ENCODE assay signal across 1 cellular context in genomic region chr10:73772280-73773151, GRCh38.
TF ChIP-seq lines count a peak whose summit lies in the region.

No MANE protein-coding gene starts in this region.

TF ChIP-seq in HepG2, 621 proteins besides CTCF, POLR2A, EP300 and RAD21 (continued from another document and continues in another):
- TF ChIP-seq ZNF512 (CRISPR knock-in tag; IDR thresholded peaks at IDR 0.05) (no peak), ZFY (CRISPR knock-in tag; IDR thresholded peaks at IDR 0.05) (peak; percentile 60), ZBTB21 (CRISPR knock-in tag; IDR thresholded peaks at IDR 0.05) (no peak), HNF1A (IDR thresholded peaks at IDR 0.05; ENCODE audit: low read depth) (no peak), HNF1A (CRISPR knock-in tag; IDR thresholded peaks at IDR 0.05; ENCODE audit: borderline replicate concordance) (0 out of 2 replicates have a peak, but pooled peaks have one; percentile 32), SAFB2 (CRISPR knock-in tag; IDR thresholded peaks at IDR 0.05; ENCODE audit: borderline replicate concordance, low read depth) (peak; percentile 74; the same call in 1 of the 2 replicates), MZF1 (CRISPR knock-in tag; IDR thresholded peaks at IDR 0.05; ENCODE audit: borderline replicate concordance) (no peak), TRAFD1 (CRISPR knock-in tag; IDR thresholded peaks at IDR 0.05; ENCODE audit: borderline replicate concordance) (no peak), PCBP2 (optimal IDR thresholded peaks at IDR 0.05; ENCODE audit: low read depth, low read length, poor library complexity, severe bottlenecking) (no peak), ZNF446 (CRISPR knock-in tag; IDR thresholded peaks at IDR 0.05) (0 out of 2 replicates have a peak, but pooled peaks have one; percentile 6), TBX2 (CRISPR knock-in tag; IDR thresholded peaks at IDR 0.05; ENCODE audit: borderline replicate concordance) (peak; percentile 14; the same call in 1 of the 2 replicates), ZNF615 (CRISPR knock-in tag; IDR thresholded peaks at IDR 0.05; ENCODE audit: borderline replicate concordance) (no peak), GATAD1 (CRISPR knock-in tag; IDR thresholded peaks at IDR 0.05) (peak; percentile 36; the same call in 1 of the 2 replicates), AKNA (CRISPR knock-in tag; IDR thresholded peaks at IDR 0.05; ENCODE audit: borderline replicate concordance) (no peak), GZF1 (CRISPR knock-in tag; IDR thresholded peaks at IDR 0.05) (no peak), ZBTB7A (CRISPR knock-in tag; IDR thresholded peaks at IDR 0.05) (no peak), ZNF235 (CRISPR knock-in tag; IDR thresholded peaks at IDR 0.05; ENCODE audit: borderline replicate concordance) (0 out of 2 replicates have a peak, but pooled peaks have one; percentile 77), ARID3A (IDR thresholded peaks at IDR 0.05; ENCODE audit: low read depth, low read length) (no peak), ZNF816 (CRISPR knock-in tag; IDR thresholded peaks at IDR 0.05; ENCODE audit: borderline replicate concordance) (no peak), ZNF782 (CRISPR knock-in tag; IDR thresholded peaks at IDR 0.05; ENCODE audit: borderline replicate concordance) (peak; percentile 67), MEIS2 (CRISPR knock-in tag; IDR thresholded peaks at IDR 0.05) (peak; percentile 23; the same call in 1 of the 2 replicates), PHF8 (CRISPR knock-in tag; IDR thresholded peaks at IDR 0.05) (peak; percentile 68)
- TF ChIP-seq, protein P1, sequence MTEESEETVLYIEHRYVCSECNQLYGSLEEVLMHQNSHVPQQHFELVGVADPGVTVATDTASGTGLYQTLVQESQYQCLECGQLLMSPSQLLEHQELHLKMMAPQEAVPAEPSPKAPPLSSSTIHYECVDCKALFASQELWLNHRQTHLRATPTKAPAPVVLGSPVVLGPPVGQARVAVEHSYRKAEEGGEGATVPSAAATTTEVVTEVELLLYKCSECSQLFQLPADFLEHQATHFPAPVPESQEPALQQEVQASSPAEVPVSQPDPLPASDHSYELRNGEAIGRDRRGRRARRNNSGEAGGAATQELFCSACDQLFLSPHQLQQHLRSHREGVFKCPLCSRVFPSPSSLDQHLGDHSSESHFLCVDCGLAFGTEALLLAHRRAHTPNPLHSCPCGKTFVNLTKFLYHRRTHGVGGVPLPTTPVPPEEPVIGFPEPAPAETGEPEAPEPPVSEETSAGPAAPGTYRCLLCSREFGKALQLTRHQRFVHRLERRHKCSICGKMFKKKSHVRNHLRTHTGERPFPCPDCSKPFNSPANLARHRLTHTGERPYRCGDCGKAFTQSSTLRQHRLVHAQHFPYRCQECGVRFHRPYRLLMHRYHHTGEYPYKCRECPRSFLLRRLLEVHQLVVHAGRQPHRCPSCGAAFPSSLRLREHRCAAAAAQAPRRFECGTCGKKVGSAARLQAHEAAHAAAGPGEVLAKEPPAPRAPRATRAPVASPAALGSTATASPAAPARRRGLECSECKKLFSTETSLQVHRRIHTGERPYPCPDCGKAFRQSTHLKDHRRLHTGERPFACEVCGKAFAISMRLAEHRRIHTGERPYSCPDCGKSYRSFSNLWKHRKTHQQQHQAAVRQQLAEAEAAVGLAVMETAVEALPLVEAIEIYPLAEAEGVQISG (CRISPR knock-in tag; IDR thresholded peaks at IDR 0.05), result peak; percentile 35; the same call in 1 of the 2 replicates
- TF ChIP-seq, protein P2, sequence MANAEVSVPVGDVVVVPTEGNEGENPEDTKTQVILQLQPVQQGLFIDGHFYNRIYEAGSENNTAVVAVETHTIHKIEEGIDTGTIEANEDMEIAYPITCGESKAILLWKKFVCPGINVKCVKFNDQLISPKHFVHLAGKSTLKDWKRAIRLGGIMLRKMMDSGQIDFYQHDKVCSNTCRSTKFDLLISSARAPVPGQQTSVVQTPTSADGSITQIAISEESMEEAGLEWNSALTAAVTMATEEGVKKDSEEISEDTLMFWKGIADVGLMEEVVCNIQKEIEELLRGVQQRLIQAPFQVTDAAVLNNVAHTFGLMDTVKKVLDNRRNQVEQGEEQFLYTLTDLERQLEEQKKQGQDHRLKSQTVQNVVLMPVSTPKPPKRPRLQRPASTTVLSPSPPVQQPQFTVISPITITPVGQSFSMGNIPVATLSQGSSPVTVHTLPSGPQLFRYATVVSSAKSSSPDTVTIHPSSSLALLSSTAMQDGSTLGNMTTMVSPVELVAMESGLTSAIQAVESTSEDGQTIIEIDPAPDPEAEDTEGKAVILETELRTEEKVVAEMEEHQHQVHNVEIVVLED (CRISPR knock-in tag; IDR thresholded peaks at IDR 0.05; ENCODE audit: borderline replicate concordance), result peak; percentile 71
- TF ChIP-seq, protein P3, sequence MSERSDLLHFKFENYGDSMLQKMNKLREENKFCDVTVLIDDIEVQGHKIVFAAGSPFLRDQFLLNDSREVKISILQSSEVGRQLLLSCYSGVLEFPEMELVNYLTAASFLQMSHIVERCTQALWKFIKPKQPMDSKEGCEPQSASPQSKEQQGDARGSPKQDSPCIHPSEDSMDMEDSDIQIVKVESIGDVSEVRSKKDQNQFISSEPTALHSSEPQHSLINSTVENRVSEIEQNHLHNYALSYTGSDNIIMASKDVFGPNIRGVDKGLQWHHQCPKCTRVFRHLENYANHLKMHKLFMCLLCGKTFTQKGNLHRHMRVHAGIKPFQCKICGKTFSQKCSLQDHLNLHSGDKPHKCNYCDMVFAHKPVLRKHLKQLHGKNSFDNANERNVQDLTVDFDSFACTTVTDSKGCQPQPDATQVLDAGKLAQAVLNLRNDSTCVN (CRISPR knock-in tag; IDR thresholded peaks at IDR 0.05; ENCODE audit: borderline replicate concordance), result no peak
- TF ChIP-seq, protein P4, sequence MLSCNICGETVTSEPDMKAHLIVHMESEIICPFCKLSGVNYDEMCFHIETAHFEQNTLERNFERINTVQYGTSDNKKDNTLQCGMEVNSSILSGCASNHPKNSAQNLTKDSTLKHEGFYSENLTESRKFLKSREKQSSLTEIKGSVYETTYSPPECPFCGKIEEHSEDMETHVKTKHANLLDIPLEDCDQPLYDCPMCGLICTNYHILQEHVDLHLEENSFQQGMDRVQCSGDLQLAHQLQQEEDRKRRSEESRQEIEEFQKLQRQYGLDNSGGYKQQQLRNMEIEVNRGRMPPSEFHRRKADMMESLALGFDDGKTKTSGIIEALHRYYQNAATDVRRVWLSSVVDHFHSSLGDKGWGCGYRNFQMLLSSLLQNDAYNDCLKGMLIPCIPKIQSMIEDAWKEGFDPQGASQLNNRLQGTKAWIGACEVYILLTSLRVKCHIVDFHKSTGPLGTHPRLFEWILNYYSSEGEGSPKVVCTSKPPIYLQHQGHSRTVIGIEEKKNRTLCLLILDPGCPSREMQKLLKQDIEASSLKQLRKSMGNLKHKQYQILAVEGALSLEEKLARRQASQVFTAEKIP (CRISPR knock-in tag; IDR thresholded peaks at IDR 0.05; ENCODE audit: borderline replicate concordance), result no peak
- TF ChIP-seq, protein P5, sequence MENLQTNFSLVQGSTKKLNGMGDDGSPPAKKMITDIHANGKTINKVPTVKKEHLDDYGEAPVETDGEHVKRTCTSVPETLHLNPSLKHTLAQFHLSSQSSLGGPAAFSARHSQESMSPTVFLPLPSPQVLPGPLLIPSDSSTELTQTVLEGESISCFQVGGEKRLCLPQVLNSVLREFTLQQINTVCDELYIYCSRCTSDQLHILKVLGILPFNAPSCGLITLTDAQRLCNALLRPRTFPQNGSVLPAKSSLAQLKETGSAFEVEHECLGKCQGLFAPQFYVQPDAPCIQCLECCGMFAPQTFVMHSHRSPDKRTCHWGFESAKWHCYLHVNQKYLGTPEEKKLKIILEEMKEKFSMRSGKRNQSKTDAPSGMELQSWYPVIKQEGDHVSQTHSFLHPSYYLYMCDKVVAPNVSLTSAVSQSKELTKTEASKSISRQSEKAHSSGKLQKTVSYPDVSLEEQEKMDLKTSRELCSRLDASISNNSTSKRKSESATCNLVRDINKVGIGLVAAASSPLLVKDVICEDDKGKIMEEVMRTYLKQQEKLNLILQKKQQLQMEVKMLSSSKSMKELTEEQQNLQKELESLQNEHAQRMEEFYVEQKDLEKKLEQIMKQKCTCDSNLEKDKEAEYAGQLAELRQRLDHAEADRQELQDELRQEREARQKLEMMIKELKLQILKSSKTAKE (CRISPR knock-in tag; IDR thresholded peaks at IDR 0.05; ENCODE audit: borderline replicate concordance), result no peak
